ENCODE assay signal across 12 cellular contexts in the genomic region with DNA sequence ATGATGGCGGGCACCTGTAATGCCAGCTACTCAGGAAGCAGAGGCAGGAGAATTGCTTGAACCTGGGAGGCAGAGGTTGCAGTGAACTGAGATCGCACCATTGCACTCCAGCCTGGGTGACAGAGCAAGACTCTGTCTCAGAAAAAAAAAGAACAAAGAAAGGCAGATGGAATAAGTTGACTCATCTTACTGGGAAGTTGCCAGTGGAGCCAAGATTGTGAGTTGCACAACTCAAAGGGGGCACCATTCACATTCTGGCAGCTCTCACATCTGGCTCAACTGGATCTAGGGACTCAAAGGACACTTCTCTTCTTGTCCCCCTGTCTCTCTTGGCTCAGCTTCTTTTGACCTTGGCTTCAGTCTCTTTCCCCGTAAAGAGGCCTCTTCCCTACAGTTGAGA. TPM values are rescaled to one million over a fixed set of nuclear protein-coding genes. Genes with fewer than 3 reads are reported as not detected.
DNase-seq lines count a peak whose midpoint lies in the region; ATAC-seq and TF ChIP-seq lines count a peak whose summit lies in the region.
"Had no signal": no experiment of that assay in that cellular context is flagged by ENCODE, and none has a peak within 500 bp of the region (broad histone marks: within the 10 kb centered on the region; RNA-seq: fewer than 3 reads in every experiment).

No MANE protein-coding gene starts in this region.

- DNase-seq in ACHN = peak; percentile 28
- DNase-seq in HFFc6 = peak; percentile 73
- DNase-seq in adrenal gland = peak in 6 of 7 donors; percentile 43 to 77 (median 69)
- DNase-seq in foreskin keratinocyte = peak in 1 of 2 donors; percentile 77
- DNase-seq in activated CD4-positive, CD25-positive, alpha-beta regulatory T cell treated with anti-CD3 and anti-CD28 coated beads, Interleukin-2, amount 50 U/mL, for 72 hours = no peak
- DNase-seq in naive thymus-derived CD8-positive, alpha-beta T cell = no peak
- DNase-seq in NCI-H1048 (lab: John Stamatoyannopoulos, UW) = no peak
- no peak for DNase-seq in NAMALWA (ENCODE audit: low spot score)
- DNase-seq: activated B cell treated with CpG ODN at 0.5 μM for 24 hours; activated effector memory CD4-positive, alpha-beta T cell treated with Interleukin-2 at 50 U/mL for 16 hours had no signal

- H3K27me3 Mint-ChIP-seq in HFFc6 (ENCODE audit: insufficient read depth) = peaks cover 7% of the 10 kb centered on the region
- peaks cover 0 to 6% (median 4%) of the 10 kb centered on the region in 5 donors for H3K27me3 Mint-ChIP-seq in naive thymus-derived CD8-positive, alpha-beta T cell

- H3K36me3 Mint-ChIP-seq in HFFc6 (ENCODE audit: low read depth) = no peaks in the 10 kb centered on the region
- H3K36me3 Mint-ChIP-seq in naive thymus-derived CD8-positive, alpha-beta T cell = no peaks in the 10 kb centered on the region

- POLR2A ChIA-PET in naive thymus-derived CD8-positive, alpha-beta T cell (lab: Charles Lee) = no interaction called here

- in situ Hi-C loops in ACHN (cut with HindIII; ENCODE audit: low pct_ligation_motif_present, low pct_unique_long_range_greater_than_20kb, low sequenced_read_pairs) = no loop called here

- ATAC-seq in foreskin keratinocyte = peak; percentile 41
- no peak for ATAC-seq in naive thymus-derived CD8-positive, alpha-beta T cell

- intact Hi-C loops in adrenal gland (cut with DNase I) = no loop called here

- no peaks in the 10 kb centered on the region for H3K9me3 ChIP-seq in adrenal gland (replicated peaks in 1 of 3)
- H3K9me3 ChIP-seq: BLaER1 had no signal

- no peak overlapping the region for H3K27ac Mint-ChIP-seq in HFFc6
- H3K27ac Mint-ChIP-seq in naive thymus-derived CD8-positive, alpha-beta T cell = no peak overlapping the region
- H3K27ac Mint-ChIP-seq: activated B cell treated with CpG ODN at 0.5 μM for 24 hours; dendritic cell treated with granulocyte-macrophage colony-stimulating factor and Interleukin-4, amounts not matched to agents 40 ng/mL and 50 ng/mL, for 4 days had no signal

- no peak overlapping the region for H3K4me3 Mint-ChIP-seq in HFFc6
- H3K4me3 Mint-ChIP-seq in naive thymus-derived CD8-positive, alpha-beta T cell = no peak overlapping the region
- H3K4me3 Mint-ChIP-seq: activated B cell treated with CpG ODN at 0.5 μM for 24 hours; dendritic cell treated with granulocyte-macrophage colony-stimulating factor and Interleukin-4, amounts not matched to agents 40 ng/mL and 50 ng/mL, for 4 days had no signal

- WGBS in adrenal gland, 4 donors = 48 to 72% (median 66%) methylated on average over 3 of the region's 3 CpGs

- H3K4me3 ChIP-seq in adrenal gland = no peak overlapping the region
- H3K4me3 ChIP-seq: BLaER1 had no signal

- H3K27ac ChIP-seq in adrenal gland = no peak overlapping the region
- H3K27ac ChIP-seq in foreskin keratinocyte = no peak overlapping the region
- H3K27ac ChIP-seq: BLaER1 had no signal

- H3K4me1 ChIP-seq in adrenal gland (replicated peaks in 1 of 2) (peaks cover 0 to 7% of the 10 kb centered on the region in 2 donors), foreskin keratinocyte (peaks cover 13% of the 10 kb centered on the region)

- TF ChIP-seq CTCF in HFFc6 (IDR thresholded peaks at IDR 0.05) (no peak), adrenal gland (IDR thresholded peaks at IDR 0.05) (no peak), foreskin keratinocyte (conservative IDR thresholded peaks at IDR 0.05) (peak; percentile 2)

- peaks cover 25% of the 10 kb centered on the region for H3K4me1 Mint-ChIP-seq in HFFc6 (ENCODE audit: low read depth)
- peaks cover 0 to 2% (median under 1%) of the 10 kb centered on the region in 4 donors for H3K4me1 Mint-ChIP-seq in naive thymus-derived CD8-positive, alpha-beta T cell

- H3K27me3 ChIP-seq in adrenal gland (no peaks in the 10 kb centered on the region), foreskin keratinocyte (no peaks in the 10 kb centered on the region)
- H3K27me3 ChIP-seq: BLaER1 had no signal

- no peak for TF ChIP-seq POLR2A in adrenal gland (IDR thresholded peaks at IDR 0.05)

- H3K36me3 ChIP-seq in adrenal gland (replicated peaks in 1 of 2) = no peaks in the 10 kb centered on the region
- H3K36me3 ChIP-seq: BLaER1 had no signal

- H3K9me3 Mint-ChIP-seq in HFFc6 = no peaks in the 10 kb centered on the region
- H3K9me3 Mint-ChIP-seq in naive thymus-derived CD8-positive, alpha-beta T cell = no peaks in the 10 kb centered on the region
- H3K9me3 Mint-ChIP-seq: activated B cell treated with CpG ODN at 0.5 μM for 24 hours; dendritic cell treated with granulocyte-macrophage colony-stimulating factor and Interleukin-4, amounts not matched to agents 40 ng/mL and 50 ng/mL, for 4 days had no signal

RNA-seq across cellular contexts. Expression of gene ETV4, which starts 53.7 kb away (rescaled TPM):
- 1 to 10 TPM; 4.7 to 6.9 (median 5.8) TPM for total RNA-seq in HFFc6 (2021; fragmentation: NEBNext Ultra II Directional; extraction: Animal tissue kit (Norgen Biotek cat#: 25700))
- 1 to 10 TPM in 6 of 8 donors, under 1 TPM in 2; 0.26 to 3.5 (median 2.2) TPM for total RNA-seq in adrenal gland
- polyA plus RNA-seq in adrenal gland = 1 to 10 TPM; 1.9 to 6.6 (median 1.9) TPM
- total RNA-seq in foreskin keratinocyte = 57.4 and 61.2 TPM in 2 replicates
- polyA plus RNA-seq in foreskin keratinocyte = 78.9 and 80.5 TPM in 2 replicates
- not detected for total RNA-seq in naive thymus-derived CD8-positive, alpha-beta T cell
- under 1 TPM in 1 of 3 donors, not detected in 2; 0.09 TPM for polyA plus RNA-seq in naive thymus-derived CD8-positive, alpha-beta T cell
- total RNA-seq: activated B cell treated with CpG ODN at 0.5 μM for 24 hours had no signal

Comparison
In these comparisons a context has a peak if more than half of its experiments do, and no peak if none do; other contexts are left out.
1. DNase-seq: peak in ACHN (single experiment), HFFc6 (single experiment) and adrenal gland (6 of 7); none in activated CD4-positive, CD25-positive, alpha-beta regulatory T cell treated with anti-CD3 and anti-CD28 coated beads, Interleukin-2, amount 50 U/mL, for 72 hours (single experiment), naive thymus-derived CD8-positive, alpha-beta T cell (0 of 10), NCI-H1048 (single experiment) and NAMALWA (single experiment).